26 cellular contexts compared by ENCODE assay signal in the genomic region with DNA sequence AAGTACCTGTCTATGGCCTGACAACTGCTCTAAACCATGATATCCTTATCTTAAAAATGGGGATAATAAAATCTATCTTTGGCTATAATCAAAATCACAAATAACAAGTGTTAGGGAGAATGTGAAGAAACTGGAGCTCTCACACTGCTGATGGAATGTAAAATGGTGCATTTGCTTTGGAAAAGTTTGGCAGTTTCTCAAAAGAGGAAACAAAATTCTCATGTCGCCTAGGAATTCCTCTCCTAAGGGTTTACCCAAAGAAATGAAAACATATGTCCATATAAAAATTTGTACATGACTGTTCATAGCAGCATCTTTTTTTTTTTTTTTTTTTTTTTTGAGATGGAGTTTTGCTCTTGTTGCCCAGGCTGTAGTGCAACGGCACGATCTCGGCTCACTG.
"Had no signal": no experiment of that assay in that cellular context is flagged by ENCODE, and none has a peak within 500 bp of the region (broad histone marks: within the 10 kb centered on the region; RNA-seq: fewer than 3 reads in every experiment).

No MANE protein-coding gene starts in this region.

- H3K4me3 ChIP-seq: colonic mucosa, esophagus squamous epithelium, gastrocnemius medialis, heart right ventricle, left lung, lower lobe of right lung had no signal

- H3K4me1 ChIP-seq: colonic mucosa, esophagus squamous epithelium, gastrocnemius medialis, heart right ventricle, left lung, lower lobe of right lung had no signal

- FAIRE-seq: endometrium, kidney had no signal

- ATAC-seq: effector memory CD8-positive, alpha-beta T cell; esophagus mucosa; gastrocnemius medialis; heart right ventricle; left lung; left ventricle myocardium superior; lower lobe of right lung; naive thymus-derived CD4-positive, alpha-beta T cell had no signal

- DNase-seq: colonic mucosa; cortex of kidney; effector CD8-positive, alpha-beta T cell; effector memory CD8-positive, alpha-beta T cell; endodermal cell; erythroblast; esophagus squamous epithelium; foreskin fibroblast; foreskin melanocyte; gastrocnemius medialis; glutamatergic neuron; head of caudate nucleus; heart right ventricle; hippocampal formation; islet precursor cell; kidney; kidney glomerular epithelial cell; left lung; left ventricle myocardium superior; lower lobe of right lung; mesendoderm; midbrain; naive thymus-derived CD4-positive, alpha-beta T cell had no signal

- H3K36me3 ChIP-seq: colonic mucosa, esophagus squamous epithelium, gastrocnemius medialis, heart right ventricle, left lung, lower lobe of right lung had no signal

- H3K9me3 ChIP-seq: colonic mucosa, esophagus squamous epithelium, gastrocnemius medialis, heart right ventricle, left lung, lower lobe of right lung had no signal

- H3K27ac ChIP-seq: colonic mucosa, epithelial cell of prostate, esophagus squamous epithelium, gastrocnemius medialis, heart right ventricle, left lung, lower lobe of right lung had no signal

- H3K27me3 ChIP-seq: colonic mucosa, esophagus squamous epithelium, gastrocnemius medialis, heart right ventricle, left lung had no signal
